ENCODE assay signal across 10 cellular contexts in genomic region chr14:73239463-73240241, GRCh38. TPM values are rescaled to one million over a fixed set of nuclear protein-coding genes. Genes with fewer than 3 reads are reported as not detected.
A peak's percentile ranks its signal among the peaks of the same experiment; 100 is the strongest.
DNase-seq lines count a peak whose midpoint lies in the region; ATAC-seq and TF ChIP-seq lines count a peak whose summit lies in the region.
"Had no signal": no experiment of that assay in that cellular context is flagged by ENCODE, and none has a peak within 500 bp of the region (broad histone marks: within the 10 kb centered on the region; RNA-seq: fewer than 3 reads in every experiment).

No MANE protein-coding gene starts in this region.

- H3K4me1 ChIP-seq in parathyroid adenoma, result no peaks in the 10 kb centered on the region

- no peak for TF ChIP-seq CTCF in WTC11 (IDR thresholded peaks at IDR 0.05)
- TF ChIP-seq CTCF in glutamatergic neuron (IDR thresholded peaks at IDR 0.05; ENCODE audit: partially characterized antibody, unreplicated experiment), result no peak
- TF ChIP-seq CTCF in parathyroid adenoma (IDR thresholded peaks at IDR 0.05), result no peak

- no peak overlapping the region for H3K4me2 ChIP-seq in parathyroid adenoma (ENCODE audit: low read length)

- H3K27me3 Mint-ChIP-seq in WTC11 (ENCODE audit: low read depth) (peaks cover 38% of the 10 kb centered on the region), glutamatergic neuron (ENCODE audit: unreplicated experiment) (peaks cover 21% of the 10 kb centered on the region)

- peak overlapping the region; percentile 15 for H2AFZ ChIP-seq in parathyroid adenoma

- H3K79me2 ChIP-seq in parathyroid adenoma, result no peaks in the 10 kb centered on the region

- H3K4me3 Mint-ChIP-seq in WTC11 (peak overlapping the region; percentile 72), glutamatergic neuron (ENCODE audit: unreplicated experiment) (peak overlapping the region; percentile 55)
- H3K4me3 Mint-ChIP-seq: central memory CD8-positive, alpha-beta T cell had no signal

- H3K9ac ChIP-seq in parathyroid adenoma, result no peak overlapping the region

- H3K4me1 Mint-ChIP-seq in WTC11 (peaks cover 47% of the 10 kb centered on the region), glutamatergic neuron (ENCODE audit: low read depth, unreplicated experiment) (peaks cover 18% of the 10 kb centered on the region)

- no peaks in the 10 kb centered on the region for H3K9me3 ChIP-seq in parathyroid adenoma (ENCODE audit: control insufficient read depth, low read length)

- H3K9me3 Mint-ChIP-seq in WTC11, result no peaks in the 10 kb centered on the region
- no peaks in the 10 kb centered on the region for H3K9me3 Mint-ChIP-seq in glutamatergic neuron (ENCODE audit: unreplicated experiment)
- H3K9me3 Mint-ChIP-seq: central memory CD8-positive, alpha-beta T cell had no signal

- DNase-seq in EH (ENCODE audit: low read depth), result peak; percentile 85
- DNase-seq in WTC11 (ENCODE audit: low spot score), result peak; percentile 75
- peak; percentile 52 for DNase-seq in glutamatergic neuron
- no peak for DNase-seq in OCI-M1 (lab: John Stamatoyannopoulos, UW)
- DNase-seq in CD1c-positive myeloid dendritic cell (ENCODE audit: extremely low spot score), result no peak
- DNase-seq in NOMO-1 (lab: John Stamatoyannopoulos, UW; ENCODE audit: unreplicated experiment in 2 of 2), result no peak
- DNase-seq: NCI-H1105 had no signal

- POLR2A ChIA-PET in WTC11 (lab: Charles Lee), result no interaction called here

- H3K4me3 ChIP-seq in parathyroid adenoma (ENCODE audit: low read depth, low read length), result no peak overlapping the region

- H3K27me3 ChIP-seq in parathyroid adenoma (ENCODE audit: control insufficient read depth, insufficient read depth, low read length), result no peaks in the 10 kb centered on the region

- CTCF ChIA-PET in WTC11 (lab: Charles Lee), result no interaction called here

- H3K36me3 Mint-ChIP-seq in WTC11 (no peaks in the 10 kb centered on the region; the same call in 1 of the 2 replicates), glutamatergic neuron (ENCODE audit: unreplicated experiment) (no peaks in the 10 kb centered on the region)

- no peak overlapping the region for H3K27ac Mint-ChIP-seq in WTC11
- H3K27ac Mint-ChIP-seq in glutamatergic neuron (ENCODE audit: unreplicated experiment), result no peak overlapping the region

- no peaks in the 10 kb centered on the region for H3K36me3 ChIP-seq in parathyroid adenoma (ENCODE audit: control insufficient read depth, insufficient read depth, low read length)

- ATAC-seq in WTC11 (peak; percentile 22), HG02852 (IDR thresholded peaks at IDR 0.05; ENCODE audit: unreplicated experiment) (no peak)

- H3K27ac ChIP-seq in parathyroid adenoma, result no peak overlapping the region

TF ChIP-seq in WTC11, 78 proteins besides CTCF, POLR2A, EP300 and RAD21:
- TF ChIP-seq NFE2L1 (CRISPR knock-in tag; IDR thresholded peaks at IDR 0.05), result no peak
- TF ChIP-seq SMAD4 (CRISPR knock-in tag; IDR thresholded peaks at IDR 0.05), result no peak
- no peak for TF ChIP-seq ZSCAN18 (CRISPR knock-in tag; IDR thresholded peaks at IDR 0.05)
- TF ChIP-seq ZNF423 (CRISPR knock-in tag; IDR thresholded peaks at IDR 0.05), result peak; percentile 92
- TF ChIP-seq MAX (CRISPR knock-in tag; IDR thresholded peaks at IDR 0.05), result peak; percentile 22; the same call in 1 of the 2 replicates
- no peak for TF ChIP-seq FOXP1 (CRISPR knock-in tag; IDR thresholded peaks at IDR 0.05; ENCODE audit: borderline replicate concordance)
- TF ChIP-seq CBFB (CRISPR knock-in tag; IDR thresholded peaks at IDR 0.05; ENCODE audit: low read depth), result 0 out of 2 replicates have a peak, but pooled peaks have one; percentile 38
- 0 out of 2 replicates have a peak, but pooled peaks have one; percentile 21 for TF ChIP-seq NR3C1 (CRISPR knock-in tag; conservative IDR thresholded peaks at IDR 0.05; ENCODE audit: low read depth)
- no peak for TF ChIP-seq CREM (CRISPR knock-in tag; IDR thresholded peaks at IDR 0.05)
- no peak for TF ChIP-seq ZBTB21 (CRISPR knock-in tag; IDR thresholded peaks at IDR 0.05; ENCODE audit: borderline replicate concordance)
- no peak for TF ChIP-seq ZBTB43 (CRISPR knock-in tag; IDR thresholded peaks at IDR 0.05)
- TF ChIP-seq SOX15 (CRISPR knock-in tag; IDR thresholded peaks at IDR 0.05), result no peak
- no peak for TF ChIP-seq ZNF671 (CRISPR knock-in tag; IDR thresholded peaks at IDR 0.05)
- 0 out of 2 replicates have a peak, but pooled peaks have one; percentile 42 for TF ChIP-seq ZNF138 (CRISPR knock-in tag; conservative IDR thresholded peaks at IDR 0.05)
TF ChIP-seq in WTC11: peak in this region for 5.

RNA-seq across cellular contexts. Expression of gene PAPLN, which starts 2.3 kb away (rescaled TPM):
- total RNA-seq in WTC11 (2021) (9.3 to 16.3 TPM (median 14.8 TPM) in 3 replicates), glutamatergic neuron (ENCODE audit: unreplicated experiment) (2.8 TPM)

Comparison
In these comparisons a context has a peak if more than half of its experiments do, and no peak if none do; other contexts are left out.
1. DNase-seq: peak in EH (single experiment), WTC11 (single experiment) and glutamatergic neuron (single experiment); none in OCI-M1 (single experiment), CD1c-positive myeloid dendritic cell (single experiment) and NOMO-1 (0 of 2).